ENCODE assay signal across 8 cellular contexts in the genomic region with DNA sequence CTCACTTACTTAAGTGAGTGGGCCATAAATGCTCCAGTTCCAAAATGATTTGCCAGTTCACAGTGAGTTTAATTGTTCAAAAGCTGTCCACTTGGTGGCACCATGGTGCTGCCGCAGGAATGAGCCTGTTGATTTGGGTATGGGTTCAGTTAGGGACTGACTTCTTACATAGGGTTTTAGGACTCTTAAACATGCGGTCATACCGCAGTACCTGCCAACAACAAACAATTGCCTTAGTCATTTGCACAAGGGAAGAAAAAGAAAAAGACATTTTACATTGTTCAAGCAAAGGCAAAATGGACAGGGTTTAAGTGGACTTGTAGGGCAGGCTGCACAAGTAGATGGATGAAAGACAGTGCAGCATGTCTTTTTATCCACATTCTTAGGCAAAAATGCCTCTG.
DNase-seq lines count a peak whose midpoint lies in the region; ATAC-seq, FAIRE-seq and TF ChIP-seq lines count a peak whose summit lies in the region.

No MANE protein-coding gene starts in this region.

- H3K36me3 ChIP-seq in endothelial cell of umbilical vein (ENCODE audit: control insufficient read depth in 2 of 2, extremely low read depth in 1 of 2, insufficient read depth in 2 of 2, low read length in 2 of 2), result no peaks in the 10 kb centered on the region
- H3K36me3 ChIP-seq in upper lobe of left lung, result no peaks in the 10 kb centered on the region

- H3K27ac ChIP-seq in VCaP (peak overlapping the region; percentile 77), endothelial cell of umbilical vein (ENCODE audit: insufficient read depth, low read depth, low read length) (no peak overlapping the region), upper lobe of left lung (no peak overlapping the region)

- peaks cover 2% of the 10 kb centered on the region for H3K4me1 Mint-ChIP-seq in mesothelial cell of epicardium

- DNase-seq in AG09319 (ENCODE audit: extremely low read depth, low read depth) (peak; percentile 15), GM13977 (ENCODE audit: low spot score) (peak; percentile 58), NCI-H2081 treated with DMSO at 0.1 percent for 48 hours (lab: John Stamatoyannopoulos, UW) (peak; percentile 18), endothelial cell of umbilical vein (ENCODE audit: low read depth, low spot score) (peak; percentile 71), mesothelial cell of epicardium (ENCODE audit: low spot score in 2 of 2, unreplicated experiment in 2 of 2) (peak in 1 of 2 experiments; percentile 64), upper lobe of left lung (peak in 1 of 2 donors; percentile 30)

- BruUV-seq in endothelial cell of umbilical vein (replicated peaks; lab: Mats Ljungman, UMichigan), result no TSS peak

- TF ChIP-seq CTCF in AG09319 (IDR thresholded peaks at IDR 0.05; ENCODE audit: low read depth, low read length) (peak; percentile 70), GM13977 (IDR thresholded peaks at IDR 0.05; ENCODE audit: extremely low read depth, insufficient read depth, missing control alignments) (peak; percentile 76), VCaP (conservative IDR thresholded peaks at IDR 0.05) (peak; percentile 97), endothelial cell of umbilical vein (IDR thresholded peaks at IDR 0.05; ENCODE audit: extremely low read depth in 1 of 2, insufficient read depth in 1 of 2, low read depth in 1 of 2, low read length in 2 of 2) (peak; percentile 52 to 61), mesothelial cell of epicardium (IDR thresholded peaks at IDR 0.05; ENCODE audit: unreplicated experiment) (peak; percentile 47), upper lobe of left lung (IDR thresholded peaks at IDR 0.05) (peak in 5 of 6 experiments; percentile 7 to 45 (median 44))

- H3K27ac Mint-ChIP-seq in mesothelial cell of epicardium, result no peak overlapping the region

- no peaks in the 10 kb centered on the region for H3K36me3 Mint-ChIP-seq in mesothelial cell of epicardium

- WGBS in upper lobe of left lung, 2 donors, result 0 to 5% methylated on average over 3 of the region's 3 CpGs

- intact Hi-C loops in endothelial cell of umbilical vein (cut with micrococcal nuclease), result loop anchor here (1.0 to 5.0 kb wide), 4 partner anchors 257 to 874 kb away; partner anchors contain the start of gene SCAF11

- H3K4me1 ChIP-seq in endothelial cell of umbilical vein (ENCODE audit: control insufficient read depth, extremely low read depth, insufficient read depth, low read length) (no peaks in the 10 kb centered on the region), upper lobe of left lung (no peaks in the 10 kb centered on the region)

- no peak overlapping the region for H3K4me3 Mint-ChIP-seq in mesothelial cell of epicardium

- no peaks in the 10 kb centered on the region for H4K20me1 ChIP-seq in endothelial cell of umbilical vein (replicated peaks; ENCODE audit: control insufficient read depth, extremely low read depth, insufficient read depth, low read length)

- TF ChIP-seq EP300 in upper lobe of left lung (IDR thresholded peaks at IDR 0.05), result no peak

- in situ Hi-C loops in GM13977 (cut with MboI; ENCODE audit: low pct_unique_long_range_greater_than_20kb, low sequenced_read_pairs, unreplicated experiment), result no loop called here

- H3K27me3 ChIP-seq in endothelial cell of umbilical vein (ENCODE audit: control insufficient read depth in 2 of 2, insufficient read depth in 2 of 2, low read length in 2 of 2) (peaks cover 5 to 22% of the 10 kb centered on the region in 2 experiments), upper lobe of left lung (no peaks in the 10 kb centered on the region)

- H3K9me3 ChIP-seq in endothelial cell of umbilical vein (replicated peaks; ENCODE audit: control insufficient read depth, insufficient read depth, low read length), result no peaks in the 10 kb centered on the region
- H3K9me3 ChIP-seq in upper lobe of left lung, result no peaks in the 10 kb centered on the region

- ATAC-seq in HG03039 (IDR thresholded peaks at IDR 0.05; ENCODE audit: unreplicated experiment) (peak; percentile 61), upper lobe of left lung (ENCODE audit: low FRiP score in 2 of 2) (peak; percentile 65 to 76)

- POLR2A ChIA-PET in endothelial cell of umbilical vein (lab: Charles Lee), result no interaction called here

- H3K9ac ChIP-seq in endothelial cell of umbilical vein (replicated peaks; ENCODE audit: extremely low read depth, insufficient read depth, low read length), result no peak overlapping the region

- no peaks in the 10 kb centered on the region for H3K79me2 ChIP-seq in endothelial cell of umbilical vein (ENCODE audit: control insufficient read depth, insufficient read depth, low read length)

- H3K9me1 ChIP-seq in endothelial cell of umbilical vein (replicated peaks; ENCODE audit: control insufficient read depth, extremely low read depth, insufficient read depth, low read length), result no peaks in the 10 kb centered on the region

- no peak overlapping the region for H3K4me2 ChIP-seq in endothelial cell of umbilical vein (ENCODE audit: insufficient read depth, low read length)

- H3K27me3 Mint-ChIP-seq in mesothelial cell of epicardium (ENCODE audit: low read depth), result peaks cover 32% of the 10 kb centered on the region

- CTCF ChIA-PET in endothelial cell of umbilical vein (lab: Charles Lee), result interaction anchor here (1.0 to 2.2 kb wide), 6 partner anchors 8 to 632 kb away, joined by 3 to 7 read pairs (median 4); no protein-coding TSS in a partner anchor

- dilution Hi-C loops in endothelial cell of umbilical vein (cut with MboI; ENCODE audit: extremely low pct_ligation_motif_present, low sequenced_read_pairs), result no loop called here

- TF ChIP-seq POLR2A in endothelial cell of umbilical vein (IDR thresholded peaks at IDR 0.05; ENCODE audit: low read depth, low read length), result no peak
- no peak for TF ChIP-seq POLR2A in upper lobe of left lung (IDR thresholded peaks at IDR 0.05)

- H3K4me3 ChIP-seq in endothelial cell of umbilical vein (replicated peaks in 1 of 3; ENCODE audit: insufficient read depth in 1 of 3, low read depth in 1 of 3, low read length in 3 of 3) (no peak overlapping the region), upper lobe of left lung (no peak overlapping the region)

- H2AFZ ChIP-seq in endothelial cell of umbilical vein (ENCODE audit: low read depth, low read length), result no peak overlapping the region

- peaks cover 15% of the 10 kb centered on the region for H3K9me3 Mint-ChIP-seq in mesothelial cell of epicardium

- FAIRE-seq in endothelial cell of umbilical vein (lab: Jason Lieb, UNC), result peak; percentile 92

TF ChIP-seq in endothelial cell of umbilical vein, 7 proteins besides CTCF, POLR2A, EP300 and RAD21:
- TF ChIP-seq GATA2 (IDR thresholded peaks at IDR 0.05; ENCODE audit: insufficient read depth, insufficient read length, low read depth, low read length) (no peak), MAX (IDR thresholded peaks at IDR 0.05; ENCODE audit: insufficient read depth, insufficient read length) (no peak), POLR2AphosphoS5 (IDR thresholded peaks at IDR 0.05; ENCODE audit: insufficient read depth, low read depth, low read length) (no peak), MYC (IDR thresholded peaks at IDR 0.05; ENCODE audit: low read depth, low read length) (no peak), EZH2 (IDR thresholded peaks at IDR 0.05; ENCODE audit: borderline replicate concordance, low read depth, low read length, severe bottlenecking) (no peak), FOS (IDR thresholded peaks at IDR 0.05; ENCODE audit: borderline replicate concordance, insufficient read depth, low read length) (no peak), JUN (IDR thresholded peaks at IDR 0.05; ENCODE audit: borderline replicate concordance, insufficient read depth, insufficient read length, low read depth) (no peak)

Comparison
In these comparisons a context has a peak if more than half of its experiments do, and no peak if none do; other contexts are left out.
1. CTCF ChIP-seq: peak in every context shown above with its lines; median percentile 97 in VCaP; 76 in GM13977; 70 in AG09319; 56 in endothelial cell of umbilical vein; 47 in mesothelial cell of epicardium; 44 in upper lobe of left lung.